In the genomic region with DNA sequence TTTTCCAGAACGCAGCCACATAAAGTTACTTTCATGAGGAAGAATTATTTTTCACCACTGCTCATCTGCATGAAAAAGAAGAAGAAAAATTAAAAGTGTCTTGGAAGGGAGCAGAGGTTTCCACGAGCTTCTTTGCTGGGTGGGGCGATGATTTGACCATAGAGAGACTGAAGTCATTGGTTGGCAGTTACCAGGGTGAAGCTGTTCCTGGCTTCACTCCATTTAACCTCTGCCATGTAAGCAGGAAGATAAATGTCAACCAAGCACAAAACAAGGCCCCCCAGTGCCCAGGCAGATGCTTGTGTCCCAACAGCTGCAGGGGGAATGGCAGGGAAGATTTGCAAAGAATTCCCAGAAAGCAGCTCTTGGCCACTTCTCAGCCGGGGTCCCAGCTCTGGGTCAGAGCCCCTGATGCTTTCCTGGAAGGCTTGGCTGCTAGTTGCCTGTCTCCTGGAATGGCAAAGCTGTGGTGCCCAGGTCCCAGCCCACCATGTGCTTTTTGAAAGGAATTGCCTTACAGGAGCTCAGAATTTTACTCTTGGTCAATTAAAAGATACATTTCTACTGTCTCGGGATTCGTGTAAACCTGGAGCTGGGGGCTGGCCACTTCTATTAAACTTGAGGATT, we compare ENCODE assay signal across 16 cellular contexts.
DNase-seq lines count a peak whose midpoint lies in the region; ATAC-seq and TF ChIP-seq lines count a peak whose summit lies in the region.
"Had no signal": no experiment of that assay in that cellular context is flagged by ENCODE, and none has a peak within 500 bp of the region (broad histone marks: within the 10 kb centered on the region; RNA-seq: fewer than 3 reads in every experiment).

No MANE protein-coding gene starts in this region.

- H4K5ac ChIP-seq in mesendoderm (ENCODE audit: low read length): no peak overlapping the region

- peak; percentile 17 for ATAC-seq in mucosa of descending colon
- no peak for ATAC-seq in GM18867 (IDR thresholded peaks at IDR 0.05; ENCODE audit: unreplicated experiment)
- ATAC-seq: activated CD4-positive, alpha-beta T cell treated with anti-CD3 and anti-CD28 coated beads for 36 hours; HCT116; T-cell had no signal

- intact Hi-C loops in mucosa of descending colon (cut with DNase I, micrococcal nuclease): no loop called here
- intact Hi-C loops in testis (cut with DNase I; ENCODE audit: low total_unique reads): no loop called here
- intact Hi-C loops in tibial artery (cut with DNase I; ENCODE audit: low total_unique reads): no loop called here

- no peak overlapping the region for H3K23ac ChIP-seq in mesendoderm (ENCODE audit: low read length)

- H3K4me3 ChIP-seq in KMS-11 (IDR thresholded peaks at IDR 0.05; ENCODE audit: insufficient read depth, low read depth, low read length) (no peak overlapping the region), mucosa of descending colon (no peak overlapping the region), testis (no peak overlapping the region), mesendoderm (ENCODE audit: low read length) (no peak overlapping the region), tibial artery (no peak overlapping the region)
- H3K4me3 ChIP-seq: GM12878, pancreas had no signal

- H4K8ac ChIP-seq in mesendoderm (ENCODE audit: low read depth, low read length): no peak overlapping the region

- no peaks in the 10 kb centered on the region for H3K79me1 ChIP-seq in mesendoderm (ENCODE audit: low read length)

- H3K79me2 ChIP-seq in KMS-11 (ENCODE audit: insufficient read depth, low read depth): no peaks in the 10 kb centered on the region
- no peaks in the 10 kb centered on the region for H3K79me2 ChIP-seq in mesendoderm (ENCODE audit: control insufficient read depth, insufficient read depth, low read length)

- H2AK5ac ChIP-seq in mesendoderm (ENCODE audit: low read length): no peak overlapping the region

- H3K27me3 ChIP-seq in KMS-11 (ENCODE audit: insufficient read depth, low read depth) (no peaks in the 10 kb centered on the region), testis (no peaks in the 10 kb centered on the region), mesendoderm (ENCODE audit: insufficient read depth, low read length, poor library complexity) (no peaks in the 10 kb centered on the region), tibial artery (no peaks in the 10 kb centered on the region)
- H3K27me3 ChIP-seq: BE2C, pancreas had no signal

- peaks cover 63% of the 10 kb centered on the region for H3K4me1 ChIP-seq in KMS-11 (ENCODE audit: low read depth, poor library complexity, severe bottlenecking)
- H3K4me1 ChIP-seq in mucosa of descending colon (ENCODE audit: low read depth): peaks cover 13% of the 10 kb centered on the region
- H3K4me1 ChIP-seq in testis: peaks cover 5% of the 10 kb centered on the region
- no peaks in the 10 kb centered on the region for H3K4me1 ChIP-seq in mesendoderm (ENCODE audit: control insufficient read depth, low read depth, low read length)
- peaks cover 0 to 8% (median 0%) of the 10 kb centered on the region in 4 donors for H3K4me1 ChIP-seq in tibial artery
- H3K4me1 ChIP-seq: BE2C had no signal

- no peak for DNase-seq in epithelial cell of prostate (ENCODE audit: low read depth, low spot score)
- peak in 2 of 3 donors; percentile 40 to 47 for DNase-seq in mucosa of descending colon
- DNase-seq in testis: no peak
- no peak for DNase-seq in mesendoderm
- DNase-seq in tibial artery: no peak
- no peak for DNase-seq in DMS79 treated with DMSO at 0.1 percent for 48 hours (lab: John Stamatoyannopoulos, UW)
- DNase-seq: activated CD4-positive, alpha-beta T cell treated with anti-CD3 and anti-CD28 coated beads for 36 hours; BE2C; effector CD4-positive, alpha-beta T cell; glutamatergic neuron; T-cell had no signal

- H3K4me2 ChIP-seq in KMS-11 (peak overlapping the region; percentile 33), mesendoderm (ENCODE audit: low read length) (no peak overlapping the region)

- 52 to 61% methylated on average over 6 of the region's 6 CpGs for WGBS in testis, 2 donors
- WGBS in mesendoderm (ENCODE audit: extremely low coverage, insufficient coverage, low lambda C conversion rate): no CpG with 5 or more reads among the region's 6 CpGs

- H3K27ac ChIP-seq in KMS-11 (peak overlapping the region; percentile 40), epithelial cell of prostate (peak overlapping the region; percentile 26), testis (peak overlapping the region; percentile 7 to 77), mesendoderm (ENCODE audit: low read depth, low read length) (no peak overlapping the region), tibial artery (no peak overlapping the region)

- no peaks in the 10 kb centered on the region for H4K20me1 ChIP-seq in KMS-11 (ENCODE audit: insufficient read depth)

- no peak overlapping the region for H2BK15ac ChIP-seq in mesendoderm (replicated peaks; ENCODE audit: low read depth)

- peak overlapping the region; percentile 18; the same call in 1 of the 2 replicates for H3K9ac ChIP-seq in KMS-11
- no peak overlapping the region for H3K9ac ChIP-seq in mesendoderm (ENCODE audit: low read length)

- peak overlapping the region; percentile 49 for H2AFZ ChIP-seq in KMS-11 (ENCODE audit: low read depth)

- no peak overlapping the region for H3K56ac ChIP-seq in mesendoderm (ENCODE audit: low read length)

- TF ChIP-seq POLR2A in testis (IDR thresholded peaks at IDR 0.05): no peak

- H3K36me3 ChIP-seq in KMS-11 (ENCODE audit: insufficient read depth) (no peaks in the 10 kb centered on the region), mucosa of descending colon (ENCODE audit: low read depth) (no peaks in the 10 kb centered on the region), testis (ENCODE audit: low read depth, missing control alignments) (no peaks in the 10 kb centered on the region), mesendoderm (ENCODE audit: control insufficient read depth, insufficient read depth, low read length) (no peaks in the 10 kb centered on the region), tibial artery (no peaks in the 10 kb centered on the region)
- H3K36me3 ChIP-seq: BE2C, pancreas had no signal

- H3K4ac ChIP-seq in mesendoderm (ENCODE audit: low read depth, low read length): no peak overlapping the region

- H3K9me3 ChIP-seq in mucosa of descending colon (no peaks in the 10 kb centered on the region), testis (no peaks in the 10 kb centered on the region), tibial artery (no peaks in the 10 kb centered on the region)
- H3K9me3 ChIP-seq: BE2C, pancreas had no signal

- no peak overlapping the region for H2BK5ac ChIP-seq in mesendoderm (ENCODE audit: low read length)

- no peak for TF ChIP-seq CTCF in KMS-11 (conservative IDR thresholded peaks at IDR 0.05; ENCODE audit: low read depth, low read length)
- TF ChIP-seq CTCF in mucosa of descending colon (IDR thresholded peaks at IDR 0.05): no peak
- no peak for TF ChIP-seq CTCF in testis (IDR thresholded peaks at IDR 0.05)
- TF ChIP-seq CTCF in tibial artery (IDR thresholded peaks at IDR 0.05): no peak

- H3K18ac ChIP-seq in mesendoderm (ENCODE audit: low read length): no peak overlapping the region

- H2BK120ac ChIP-seq in mesendoderm (ENCODE audit: low read depth, low read length): no peak overlapping the region

Comparison
In these comparisons a context has a peak if more than half of its experiments do, and no peak if none do; other contexts are left out.
1. H3K27ac ChIP-seq: peak in KMS-11 (single experiment), epithelial cell of prostate (single experiment) and testis (2 of 2); none in mesendoderm (single experiment) and tibial artery (0 of 2).
2. DNase-seq: peak in mucosa of descending colon (2 of 3); none in epithelial cell of prostate (single experiment), testis (single experiment), mesendoderm (single experiment), tibial artery (0 of 2) and DMS79 treated with DMSO at 0.1 percent for 48 hours (single experiment).